Comparison of ENCODE assay signal across 28 cellular contexts in genomic region chr5:29990681-29991080, GRCh38.
"Had no signal": no experiment of that assay in that cellular context is flagged by ENCODE, and none has a peak within 500 bp of the region (broad histone marks: within the 10 kb centered on the region; RNA-seq: fewer than 3 reads in every experiment).

No MANE protein-coding gene starts in this region.

- H3K4me1 ChIP-seq: colonic mucosa, esophagus muscularis mucosa, esophagus squamous epithelium, foreskin keratinocyte, gastrocnemius medialis, gastroesophageal sphincter, heart left ventricle, heart right ventricle had no signal

- H3K36me3 ChIP-seq: colonic mucosa, esophagus muscularis mucosa, esophagus squamous epithelium, gastrocnemius medialis, gastroesophageal sphincter, heart left ventricle, heart right ventricle had no signal

- H3K4me3 ChIP-seq: colonic mucosa, coronary artery, dorsolateral prefrontal cortex, esophagus muscularis mucosa, esophagus squamous epithelium, gastrocnemius medialis, gastroesophageal sphincter, heart left ventricle, heart right ventricle had no signal

- DNase-seq: colonic mucosa; cortex of kidney; dermis blood vessel endothelial cell; dorsolateral prefrontal cortex; effector CD4-positive, alpha-beta T cell; effector CD8-positive, alpha-beta T cell; effector memory CD4-positive, alpha-beta T cell; effector memory CD8-positive, alpha-beta T cell; endodermal cell; erythroblast; esophagus squamous epithelium; foreskin fibroblast; foreskin keratinocyte; foreskin melanocyte; gastrocnemius medialis; glutamatergic neuron; head of caudate nucleus; heart left ventricle; heart right ventricle had no signal

- FAIRE-seq: colon, endometrium, endothelial cell of umbilical vein, frontal cortex had no signal

- H3K27me3 ChIP-seq: colonic mucosa, esophagus squamous epithelium, foreskin keratinocyte, gastrocnemius medialis, gastroesophageal sphincter, heart left ventricle, heart right ventricle had no signal

- ATAC-seq: effector memory CD8-positive, alpha-beta T cell; esophagus mucosa; foreskin keratinocyte; gastrocnemius medialis; gastroesophageal sphincter; heart left ventricle; heart right ventricle had no signal

- H3K9me3 ChIP-seq: colonic mucosa, esophagus muscularis mucosa, esophagus squamous epithelium, gastrocnemius medialis, gastroesophageal sphincter, heart left ventricle had no signal

- H3K27ac ChIP-seq: colonic mucosa, coronary artery, dorsolateral prefrontal cortex, epithelial cell of prostate, esophagus muscularis mucosa, esophagus squamous epithelium, foreskin keratinocyte, gastrocnemius medialis, gastroesophageal sphincter, heart left ventricle, heart right ventricle had no signal
